In genomic region chr22:50577987-50578775, GRCh38 we compare ENCODE assay signal across 8 cellular contexts. TPM values are rescaled to one million over a fixed set of nuclear protein-coding genes. Genes with fewer than 3 reads are reported as not detected.
DNase-seq lines count a peak whose midpoint lies in the region; ATAC-seq and TF ChIP-seq lines count a peak whose summit lies in the region.

Gene CPT1B, minus strand, starts transcription at chr22:50578427. Its CDS starts 512 bp downstream, at chr22:50577915.

- ATAC-seq in activated CD8-positive, alpha-beta T cell treated with anti-CD3 and anti-CD28 coated beads for 36 hours: no peak
- no peak for ATAC-seq in sciatic nerve

- DNase-seq in D341Med (ENCODE audit: low spot score) (peak; percentile 27), right atrium auricular region (ENCODE audit: low spot score) (no peak), sciatic nerve (ENCODE audit: low spot score) (no peak), RPMI8226 (no peak), HuH-7.5 (ENCODE audit: low spot score) (no peak), anterior cingulate cortex (lab: John Stamatoyannopoulos, UW) (no peak), NCI-H748 (lab: John Stamatoyannopoulos, UW; ENCODE audit: unreplicated experiment) (no peak)
- DNase-seq in activated CD8-positive, alpha-beta T cell treated with anti-CD3 and anti-CD28 coated beads for 36 hours: no peak

- peaks cover 22% of the 10 kb centered on the region for H3K36me3 Mint-ChIP-seq in activated CD8-positive, alpha-beta T cell treated with anti-CD3 and anti-CD28 coated beads for 36 hours (ENCODE audit: low read depth)

- no peaks in the 10 kb centered on the region for H3K9me3 Mint-ChIP-seq in activated CD8-positive, alpha-beta T cell treated with anti-CD3 and anti-CD28 coated beads for 36 hours

- H3K27me3 Mint-ChIP-seq in activated CD8-positive, alpha-beta T cell treated with anti-CD3 and anti-CD28 coated beads for 36 hours: no peaks in the 10 kb centered on the region

- H3K4me3 Mint-ChIP-seq in activated CD8-positive, alpha-beta T cell treated with anti-CD3 and anti-CD28 coated beads for 36 hours: no peak within 1 kb of the TSS

- POLR2A ChIA-PET in activated CD8-positive, alpha-beta T cell treated with anti-CD3 and anti-CD28 coated beads for 36 hours (lab: Charles Lee): interaction anchor here (0.8 to 1.6 kb wide), 5 partner anchors 13 to 70 kb away, joined by 3 to 9 read pairs (median 4); partner anchors contain the start of genes LMF2, NCAPH2, SCO2 and TYMP

- H3K9me3 ChIP-seq in right atrium auricular region: no peaks in the 10 kb centered on the region

- H3K4me1 Mint-ChIP-seq in activated CD8-positive, alpha-beta T cell treated with anti-CD3 and anti-CD28 coated beads for 36 hours (ENCODE audit: low read depth): peaks cover 17% of the 10 kb centered on the region

- no peak for TF ChIP-seq CTCF in activated CD8-positive, alpha-beta T cell treated with anti-CD3 and anti-CD28 coated beads for 36 hours (IDR thresholded peaks at IDR 0.05)
- TF ChIP-seq CTCF in right atrium auricular region (IDR thresholded peaks at IDR 0.05): peak in 1 of 2 donors; percentile 34

- H3K36me3 ChIP-seq in right atrium auricular region: peaks cover 28% of the 10 kb centered on the region

- intact Hi-C loops in activated CD8-positive, alpha-beta T cell treated with anti-CD3 and anti-CD28 coated beads for 36 hours (cut with micrococcal nuclease): no loop called here
- intact Hi-C loops in sciatic nerve (cut with DNase I): no loop called here

- no peak within 1 kb of the TSS for H3K27ac Mint-ChIP-seq in activated CD8-positive, alpha-beta T cell treated with anti-CD3 and anti-CD28 coated beads for 36 hours

- peaks cover 0 to 46% of the 10 kb centered on the region in 2 donors for H3K4me1 ChIP-seq in right atrium auricular region

- CTCF ChIA-PET in activated CD8-positive, alpha-beta T cell treated with anti-CD3 and anti-CD28 coated beads for 36 hours (lab: Charles Lee): interaction anchor here (0.7 to 1.3 kb wide), 3 partner anchors 43 to 80 kb away, joined by 3 to 5 read pairs (median 3); partner anchors contain the start of gene SCO2

- H3K4me3 ChIP-seq in right atrium auricular region: peak within 1 kb of the TSS; percentile 58 to 69

- H3K27me3 ChIP-seq in right atrium auricular region: no peaks in the 10 kb centered on the region

- peak within 1 kb of the TSS; percentile 85 to 96 for H3K27ac ChIP-seq in right atrium auricular region

RNA-seq across cellular contexts. Expression of gene CPT1B, which starts in this region (rescaled TPM):
- 10 to 100 TPM; 42.9 to 43.7 TPM for total RNA-seq in activated CD8-positive, alpha-beta T cell treated with anti-CD3 and anti-CD28 coated beads for 36 hours
- total RNA-seq in right atrium auricular region (100 to 1,000 TPM; 184 to 281 TPM), sciatic nerve (18.2 TPM)
